ENCODE assay signal across 10 cellular contexts in genomic region chr6:431986-432385, GRCh38. TPM values are rescaled to one million over a fixed set of nuclear protein-coding genes. Genes with fewer than 3 reads are reported as not detected.
A peak's percentile ranks its signal among the peaks of the same experiment; 100 is the strongest.
DNase-seq lines count a peak whose midpoint lies in the region; ATAC-seq and TF ChIP-seq lines count a peak whose summit lies in the region.
"Had no signal": no experiment of that assay in that cellular context is flagged by ENCODE, and none has a peak within 500 bp of the region (broad histone marks: within the 10 kb centered on the region; RNA-seq: fewer than 3 reads in every experiment).

No MANE protein-coding gene starts in this region.

- no peaks in the 10 kb centered on the region for H3K36me3 Mint-ChIP-seq in T-cell
- H3K36me3 Mint-ChIP-seq in activated naive CD8-positive, alpha-beta T cell = no peaks in the 10 kb centered on the region

- H3K27ac Mint-ChIP-seq in T-cell = peak overlapping the region in 1 of 2 donors; percentile 29
- peak overlapping the region; percentile 75 for H3K27ac Mint-ChIP-seq in activated naive CD8-positive, alpha-beta T cell

- in situ Hi-C loops in GM13977 (cut with MboI; ENCODE audit: low pct_unique_long_range_greater_than_20kb, low sequenced_read_pairs, unreplicated experiment) = no loop called here

- no peak for TF ChIP-seq CTCF in GM13977 (IDR thresholded peaks at IDR 0.05; ENCODE audit: extremely low read depth, insufficient read depth, missing control alignments)

- no peak overlapping the region for H3K4me3 Mint-ChIP-seq in T-cell
- peak overlapping the region; percentile 49 for H3K4me3 Mint-ChIP-seq in activated naive CD8-positive, alpha-beta T cell

- H3K4me1 Mint-ChIP-seq in T-cell = peaks cover 34 to 51% (median 39%) of the 10 kb centered on the region in 3 donors
- H3K4me1 Mint-ChIP-seq in activated naive CD8-positive, alpha-beta T cell (ENCODE audit: low read depth) = peaks cover 57% of the 10 kb centered on the region

- peaks cover 0 to 2% of the 10 kb centered on the region in 2 donors for H3K27me3 Mint-ChIP-seq in T-cell
- no peaks in the 10 kb centered on the region for H3K27me3 Mint-ChIP-seq in activated naive CD8-positive, alpha-beta T cell

- ATAC-seq in T-cell (replicated peaks in 1 of 4) (peak; percentile 44 to 71 (median 50)), GM21381 (IDR thresholded peaks at IDR 0.05; ENCODE audit: unreplicated experiment) (no peak)

- POLR2A ChIA-PET in T-cell (lab: Charles Lee) = no interaction called here

- peak; percentile 21 for DNase-seq in GM13977 (ENCODE audit: low spot score)
- peak in 1 of 34 experiments; percentile 23 for DNase-seq in T-cell
- peak; percentile 66 to 79 for DNase-seq in stimulated activated CD4-positive, alpha-beta T cell treated with anti-CD3 and anti-CD28 coated beads, Interleukin-15, amount 100 ng/mL, for 48 hours (ENCODE audit: low read depth in 2 of 2)
- no peak for DNase-seq in NCI-H2107 treated with DMSO at 0.1 percent for 48 hours (lab: John Stamatoyannopoulos, UW; ENCODE audit: unreplicated experiment)
- no peak for DNase-seq in HuH-7.5 (ENCODE audit: low spot score)
- no peak for DNase-seq in posterior vena cava (ENCODE audit: low spot score)
- DNase-seq: mesenchymal stem cell, NCI-H1048 had no signal

- CTCF ChIA-PET in T-cell (lab: Charles Lee) = interaction anchor here in 1 of 2 donors (0.7 kb wide), 1 partner anchor 70 kb away, joined by 3 read pairs; no protein-coding TSS in a partner anchor

- no peaks in the 10 kb centered on the region for H3K9me3 Mint-ChIP-seq in T-cell
- H3K9me3 Mint-ChIP-seq in activated naive CD8-positive, alpha-beta T cell (ENCODE audit: low read depth) = no peaks in the 10 kb centered on the region

- intact Hi-C loops in posterior vena cava (cut with DNase I) = no loop called here

RNA-seq across cellular contexts. Expression of gene IRF4, which starts 40.4 kb away (rescaled TPM):
- total RNA-seq in T-cell = 10 to 100 TPM; 16.9 to 67.2 (median 28.4) TPM
- 1 to 10 TPM; 1.7 to 2.7 TPM for total RNA-seq in posterior vena cava

Comparison
In these comparisons a context has a peak if more than half of its experiments do, and no peak if none do; other contexts are left out.
1. DNase-seq: peak in GM13977 (single experiment) and stimulated activated CD4-positive, alpha-beta T cell treated with anti-CD3 and anti-CD28 coated beads, Interleukin-15, amount 100 ng/mL, for 48 hours (2 of 2); none in NCI-H2107 treated with DMSO at 0.1 percent for 48 hours (single experiment), HuH-7.5 (single experiment) and posterior vena cava (single experiment).
2. RNA of gene IRF4, which starts 40.4 kb away (total RNA-seq): 16.9 to 67.2 TPM in T-cell; 1.7 to 2.7 TPM in posterior vena cava; every median in the first group is over 4 times any median in the second.